Comparison of ENCODE assay signal across 22 cellular contexts in the genomic region with DNA sequence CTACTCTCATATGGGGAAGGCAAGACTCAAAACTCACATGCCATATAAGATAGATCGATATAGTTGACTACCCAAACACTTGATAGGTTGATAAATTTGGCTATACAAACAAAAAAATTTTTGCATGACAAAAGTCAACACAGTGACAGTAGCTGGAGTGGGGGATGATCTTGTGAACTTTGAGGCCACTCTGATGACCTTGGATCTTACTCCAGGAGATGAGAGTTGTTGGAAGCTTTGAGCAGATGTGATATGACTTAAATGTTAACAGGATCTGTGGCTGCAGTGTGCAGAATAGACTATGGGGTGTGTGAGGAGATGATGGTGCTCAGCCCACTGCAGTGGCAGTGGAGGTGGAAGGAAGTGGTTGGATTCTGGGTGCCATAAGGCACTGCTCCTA.
DNase-seq lines count a peak whose midpoint lies in the region; FAIRE-seq and TF ChIP-seq lines count a peak whose summit lies in the region.
"Had no signal": no experiment of that assay in that cellular context is flagged by ENCODE, and none has a peak within 500 bp of the region (broad histone marks: within the 10 kb centered on the region; RNA-seq: fewer than 3 reads in every experiment).

No MANE protein-coding gene starts in this region.

- H3K14ac ChIP-seq in H1 (ENCODE audit: insufficient read length) = no peak overlapping the region

- FAIRE-seq in GM18507 (lab: Jason Lieb, UNC) (peak; percentile 31), H1 (lab: Jason Lieb, UNC) (no peak)
- FAIRE-seq: A549, GM12878, GM12892, GM19239 had no signal

- H3K56ac ChIP-seq in H1 (replicated peaks; ENCODE audit: insufficient read length, low read depth, low read length) = no peak overlapping the region

- no peaks in the 10 kb centered on the region for H3K4me1 ChIP-seq in H1 (replicated peaks in 1 of 4; ENCODE audit: control insufficient read depth in 3 of 4, insufficient read depth in 4 of 4, low read length in 3 of 4)
- H3K4me1 ChIP-seq: A549 had no signal

- no peak overlapping the region for H3K23ac ChIP-seq in H1 (ENCODE audit: insufficient read length)

- no peaks in the 10 kb centered on the region for H3K9me3 ChIP-seq in H1 (ENCODE audit: insufficient read depth in 2 of 2, low read depth in 1 of 2, low read length in 1 of 2)
- H3K9me3 ChIP-seq: A549 had no signal

- H3K23me2 ChIP-seq in H1 (ENCODE audit: low read depth, low read length) = no peaks in the 10 kb centered on the region

- H2BK120ac ChIP-seq in H1 (replicated peaks; ENCODE audit: low read depth, low read length) = no peak overlapping the region

- H4K91ac ChIP-seq in H1 (replicated peaks; ENCODE audit: insufficient read length, low read length) = no peak overlapping the region

- 90% methylated on average over 1 of the region's 1 CpG; no CpG with 5 or more reads in 1 of the 2 experiments for WGBS in H1 (ENCODE audit: extremely low coverage in 1 of 2, insufficient coverage in 1 of 2, insufficient read length in 1 of 2, insufficient replicate concordance in 2 of 2, low coverage in 1 of 2, low lambda C conversion rate in 2 of 2, missing lambda C conversion rate in 1 of 2), 2 experiments

- H2BK15ac ChIP-seq in H1 (ENCODE audit: low read length) = peak overlapping the region; percentile 46; the same call in 1 of the 2 replicates

- H3K27me3 ChIP-seq in H1 (replicated peaks in 1 of 4; ENCODE audit: control insufficient read depth in 3 of 4, extremely low read depth in 1 of 4, insufficient read depth in 3 of 4, low read length in 3 of 4) = no peaks in the 10 kb centered on the region
- H3K27me3 ChIP-seq: BLaER1 treated with 17β-estradiol and CSF1 and Interleukin-3, amounts not matched to agents 10 nM and 100 nM had no signal

- H3K79me2 ChIP-seq in H1 (ENCODE audit: control insufficient read depth in 1 of 2, insufficient read depth in 2 of 2, low read length in 2 of 2) = no peaks in the 10 kb centered on the region

- no peak overlapping the region for H2BK12ac ChIP-seq in H1 (ENCODE audit: low read depth, low read length)

- no peaks in the 10 kb centered on the region for H4K20me1 ChIP-seq in H1 (replicated peaks in 1 of 2; ENCODE audit: control insufficient read depth in 1 of 2, insufficient read depth in 2 of 2, low read length in 2 of 2)
- H4K20me1 ChIP-seq: BLaER1 treated with 17β-estradiol and CSF1 and Interleukin-3, amounts not matched to agents 10 nM and 100 nM had no signal

- no peak overlapping the region for H3K4me3 ChIP-seq in H1 (ENCODE audit: extremely low read depth in 1 of 4, insufficient read depth in 2 of 4, low read depth in 3 of 4, low read length in 4 of 4)
- H3K4me3 ChIP-seq: A549; BLaER1 treated with 17β-estradiol and CSF1 and Interleukin-3, amounts not matched to agents 10 nM and 100 nM; GM12878 had no signal

- H3K79me1 ChIP-seq in H1 (ENCODE audit: low read depth, low read length) = no peaks in the 10 kb centered on the region

- no peak overlapping the region for H2BK20ac ChIP-seq in H1 (ENCODE audit: low read length)

- CTCF ChIA-PET in H1 (lab: Charles Lee; ENCODE audit: partially characterized antibody) = interaction anchor here (1.6 kb wide), 1 partner anchor 8 kb away, joined by 6 read pairs; no protein-coding TSS in a partner anchor

- no peak overlapping the region for H4K8ac ChIP-seq in H1 (ENCODE audit: extremely low read depth, insufficient read depth, low read length)

- no peak overlapping the region for H2BK5ac ChIP-seq in H1 (ENCODE audit: low read depth, low read length)

- no peak overlapping the region for H2AFZ ChIP-seq in H1 (ENCODE audit: low read length)

- H3K4me2 ChIP-seq in H1 (ENCODE audit: insufficient read depth in 1 of 2, low read depth in 2 of 2, low read length in 2 of 2) = no peak overlapping the region
- H3K4me2 ChIP-seq: A549; BLaER1 treated with 17β-estradiol and CSF1 and Interleukin-3, amounts not matched to agents 10 nM and 100 nM had no signal

- no peak for TF ChIP-seq RAD21 in H1 (IDR thresholded peaks at IDR 0.05 in 1 of 2, conservative IDR thresholded peaks at IDR 0.05 in 1 of 2; ENCODE audit: low read depth in 2 of 2, low read length in 2 of 2)

- no peak for TF ChIP-seq POLR2A in H1 (IDR thresholded peaks at IDR 0.05; ENCODE audit: control extremely low read depth in 1 of 2, low read depth in 2 of 2, low read length in 2 of 2)

- no peak for TF ChIP-seq CTCF in H1 (IDR thresholded peaks at IDR 0.05; ENCODE audit: control extremely low read depth in 1 of 3, insufficient read depth in 1 of 3, low read depth in 1 of 3, low read length in 3 of 3)

- H3K4ac ChIP-seq in H1 (replicated peaks; ENCODE audit: insufficient read length, low read depth, low read length) = no peak overlapping the region

- no peak overlapping the region for H4K5ac ChIP-seq in H1 (ENCODE audit: insufficient read length, low read depth, low read length)

- no peak overlapping the region for H2AK5ac ChIP-seq in H1 (ENCODE audit: low read depth, low read length)

- H3K18ac ChIP-seq in H1 (ENCODE audit: extremely low read depth, low read length) = no peak overlapping the region

- no peak overlapping the region for H3K9ac ChIP-seq in H1 (replicated peaks in 1 of 4; ENCODE audit: extremely low read depth in 1 of 4, low read depth in 3 of 4, low read length in 3 of 4)
- H3K9ac ChIP-seq: BLaER1 treated with 17β-estradiol and CSF1 and Interleukin-3, amounts not matched to agents 10 nM and 100 nM had no signal

- H3K36me3 ChIP-seq in H1 (ENCODE audit: control insufficient read depth in 2 of 4, insufficient read depth in 4 of 4, low read length in 3 of 4) = no peaks in the 10 kb centered on the region
- H3K36me3 ChIP-seq: BLaER1 treated with 17β-estradiol and CSF1 and Interleukin-3, amounts not matched to agents 10 nM and 100 nM had no signal

- H3K27ac ChIP-seq in H1 (ENCODE audit: low read depth, low read length) = no peak overlapping the region
- H3K27ac ChIP-seq: 22Rv1; A549; BLaER1 treated with 17β-estradiol and CSF1 and Interleukin-3, amounts not matched to agents 10 nM and 100 nM; C4-2B had no signal

- POLR2A ChIA-PET in H1 (lab: Charles Lee; ENCODE audit: partially characterized antibody) = no interaction called here

- DNase-seq in DMS53 (lab: John Stamatoyannopoulos, UW) (peak; percentile 7), DMS53 treated with DMSO at 0.1 percent for 48 hours (lab: John Stamatoyannopoulos, UW; ENCODE audit: unreplicated experiment) (no peak), GM18507 (ENCODE audit: extremely low spot score, insufficient read length, low read depth) (no peak), H1 (ENCODE audit: low read depth in 1 of 2, low spot score in 2 of 2) (no peak), NCI-H82 (lab: John Stamatoyannopoulos, UW) (no peak)
- DNase-seq: AML-193; CD4-positive, alpha-beta T cell; CD8-positive, alpha-beta T cell; COR-L47; DMS 273 treated with DMSO at 0.1 percent for 48 hours; DMS153; DMS79; DND-41; EL; GDM1 had no signal

- no peak for TF ChIP-seq EP300 in H1 (IDR thresholded peaks at IDR 0.05; ENCODE audit: borderline replicate concordance in 1 of 2, low read depth in 2 of 2, low read length in 2 of 2)

TF ChIP-seq in H1, 55 proteins besides CTCF, POLR2A, EP300 and RAD21:
- TF ChIP-seq CBX8 (IDR thresholded peaks at IDR 0.05; ENCODE audit: borderline replicate concordance, low read depth, low read length) (no peak), RXRA (IDR thresholded peaks at IDR 0.05; ENCODE audit: insufficient read depth, low read depth, low read length) (no peak), SUZ12 (IDR thresholded peaks at IDR 0.05; ENCODE audit: low read length) (no peak), NANOG (IDR thresholded peaks at IDR 0.05; ENCODE audit: insufficient read depth, low read depth, low read length, poor library complexity, severe bottlenecking) (no peak), CHD1 (IDR thresholded peaks at IDR 0.05; ENCODE audit: low read depth, low read length) (no peak), KDM5A (IDR thresholded peaks at IDR 0.05; ENCODE audit: low read length) (no peak), BCL11A (IDR thresholded peaks at IDR 0.05; ENCODE audit: low read depth in 2 of 2, low read length in 2 of 2) (no peak)
TF ChIP-seq in H1: peak in this region for 0.
